13 cellular contexts compared by ENCODE assay signal in genomic region chr1:215114154-215114933, GRCh38. TPM values are rescaled to one million over a fixed set of nuclear protein-coding genes. Genes with fewer than 3 reads are reported as not detected.
DNase-seq lines count a peak whose midpoint lies in the region; ATAC-seq, FAIRE-seq and TF ChIP-seq lines count a peak whose summit lies in the region.
"Had no signal": no experiment of that assay in that cellular context is flagged by ENCODE, and none has a peak within 500 bp of the region (broad histone marks: within the 10 kb centered on the region; RNA-seq: fewer than 3 reads in every experiment).

No MANE protein-coding gene starts in this region.

- no peaks in the 10 kb centered on the region for H3K4me1 Mint-ChIP-seq in naive thymus-derived CD8-positive, alpha-beta T cell
- H3K4me1 Mint-ChIP-seq: naive B cell had no signal

- no peak for TF ChIP-seq EP300 in A549 (IDR thresholded peaks at IDR 0.05)

- CTCF ChIA-PET in A549 (lab: Yijun Ruan, JAX), result no interaction called here
- CTCF ChIA-PET in RWPE1 (lab: Yijun Ruan, JAX), result interaction anchor here (0.7 kb wide), 1 partner anchor 21 kb away, joined by 3 read pairs; no protein-coding TSS in a partner anchor

- no peaks in the 10 kb centered on the region for H3K9me3 ChIP-seq in A549
- H3K9me3 ChIP-seq: gastrocnemius medialis had no signal

- no peak overlapping the region for H3K27ac Mint-ChIP-seq in naive thymus-derived CD8-positive, alpha-beta T cell
- H3K27ac Mint-ChIP-seq: naive B cell had no signal

- H3K27ac ChIP-seq in A549, result no peak overlapping the region
- H3K27ac ChIP-seq in RWPE1, result no peak overlapping the region
- H3K27ac ChIP-seq: C4-2B, gastrocnemius medialis had no signal

- peaks cover 0 to 6% (median 0%) of the 10 kb centered on the region in 9 donors for H3K9me3 Mint-ChIP-seq in naive thymus-derived CD8-positive, alpha-beta T cell

- peaks cover 0 to 18% (median 2%) of the 10 kb centered on the region in 5 donors for H3K27me3 Mint-ChIP-seq in naive thymus-derived CD8-positive, alpha-beta T cell
- H3K27me3 Mint-ChIP-seq: naive B cell had no signal

- no peak for TF ChIP-seq POLR2A in A549 (IDR thresholded peaks at IDR 0.05; ENCODE audit: low read length)

- TF ChIP-seq CTCF in A549 (IDR thresholded peaks at IDR 0.05) (no peak), RWPE1 (conservative IDR thresholded peaks at IDR 0.05; ENCODE audit: low read depth) (no peak), foreskin fibroblast (IDR thresholded peaks at IDR 0.05; ENCODE audit: low read depth, low read length) (no peak)

- TF ChIP-seq RAD21 in A549 (conservative IDR thresholded peaks at IDR 0.05 in 1 of 2, IDR thresholded peaks at IDR 0.05 in 1 of 2), result no peak

- in situ Hi-C loops in KBM-7 (cut with MboI; ENCODE audit: low pct_unique_long_range_greater_than_20kb, low sequenced_read_pairs), result no loop called here

- no peak for FAIRE-seq in A549 (lab: Jason Lieb, UNC)

- H3K4me2 ChIP-seq in A549, result peak overlapping the region; percentile 34; the same call in 2 of the 3 replicates

- H3K4me3 ChIP-seq in A549, result no peak overlapping the region
- no peak overlapping the region for H3K4me3 ChIP-seq in foreskin fibroblast (ENCODE audit: low read depth in 1 of 2, low read length in 2 of 2)
- H3K4me3 ChIP-seq: gastrocnemius medialis had no signal

- POLR2A ChIA-PET in A549 (lab: Yijun Ruan, JAX) (no interaction called here), RWPE1 (lab: Yijun Ruan, JAX; ENCODE audit: low non-redundant PET) (no interaction called here)
- POLR2A ChIA-PET in naive thymus-derived CD8-positive, alpha-beta T cell (lab: Charles Lee), result no interaction called here

- DNase-seq in A549 (ENCODE audit: low read depth in 1 of 2, low spot score in 1 of 2) (peak in 1 of 2 experiments; percentile 8), HCEC 1CT (peak; percentile 84), RWPE1 (ENCODE audit: low spot score) (peak; percentile 70), foreskin fibroblast (peak; percentile 65 to 81), NCI-H82 treated with DMSO at 0.1 percent for 48 hours (lab: John Stamatoyannopoulos, UW; ENCODE audit: unreplicated experiment) (no peak), KBM-7 (no peak), GM19240 (ENCODE audit: insufficient read length, low spot score) (no peak)
- DNase-seq in naive thymus-derived CD8-positive, alpha-beta T cell, result no peak
- DNase-seq: activated naive CD4-positive, alpha-beta T cell treated with Interleukin-2 at 50 U/mL for 16 hours; gastrocnemius medialis; naive B cell; NCI-H1092 treated with DMSO at 0.1 percent for 48 hours had no signal

- H3K36me3 Mint-ChIP-seq in naive thymus-derived CD8-positive, alpha-beta T cell, result no peaks in the 10 kb centered on the region
- H3K36me3 Mint-ChIP-seq: naive B cell had no signal

- no peak overlapping the region for H3K4me3 Mint-ChIP-seq in naive thymus-derived CD8-positive, alpha-beta T cell

- whole genome bisulfite sequencing in A549 (ENCODE audit: missing lambda C conversion rate), result 9% methylated on average over 2 of the region's 2 CpGs

- peak; percentile 33 to 50; a peak in 4 of 6 replicates for ATAC-seq in A549
- no peak for ATAC-seq in naive thymus-derived CD8-positive, alpha-beta T cell

- peaks cover 14% of the 10 kb centered on the region for H3K4me1 ChIP-seq in A549
- H3K4me1 ChIP-seq: gastrocnemius medialis had no signal

TF ChIP-seq in A549, 52 proteins besides CTCF, POLR2A, EP300 and RAD21:
- TF ChIP-seq KDM5A (IDR thresholded peaks at IDR 0.05) (no peak), GATA3 (IDR thresholded peaks at IDR 0.05; ENCODE audit: borderline replicate concordance) (peak; percentile 30; the same call in 1 of the 2 replicates)

RNA-seq across cellular contexts. Expression of gene KCNK2, which starts 31.8 kb away (rescaled TPM):
- polyA plus RNA-seq in A549 (2011; rRNA removed) (not detected in 2 replicates), A549 (2017; fragmentation: RNase III; extraction: RNeasy Plus Mini Kit Qiagen cat#74134 plus additional on column Dnase treatment) (0.04 to 0.07 TPM (median 0.07 TPM) in 3 replicates)
- not detected in 2 replicates for polyA plus RNA-seq in A549 (2012; cell fraction: cytosol; rRNA removed)
- not detected in 2 replicates for polyA plus RNA-seq in A549 (2012; cell fraction: nucleus; rRNA removed)
- polyA minus RNA-seq in A549 (2011; rRNA and poly(A)+ RNA removed), result 0.25 TPM in 1 of 2 replicates, not detected in the other
- total RNA-seq in naive thymus-derived CD8-positive, alpha-beta T cell, result not detected
- not detected for polyA plus RNA-seq in naive thymus-derived CD8-positive, alpha-beta T cell

Comparison
In these comparisons a context has a peak if more than half of its experiments do, and no peak if none do; other contexts are left out.
1. ATAC-seq: peak in A549 (2 of 2); none in naive thymus-derived CD8-positive, alpha-beta T cell (0 of 2).
2. DNase-seq: peak in HCEC 1CT (single experiment), RWPE1 (single experiment) and foreskin fibroblast (2 of 2); none in NCI-H82 treated with DMSO at 0.1 percent for 48 hours (single experiment), naive thymus-derived CD8-positive, alpha-beta T cell (0 of 10), KBM-7 (single experiment) and GM19240 (single experiment).